22 cellular contexts compared by ENCODE assay signal in the genomic region with DNA sequence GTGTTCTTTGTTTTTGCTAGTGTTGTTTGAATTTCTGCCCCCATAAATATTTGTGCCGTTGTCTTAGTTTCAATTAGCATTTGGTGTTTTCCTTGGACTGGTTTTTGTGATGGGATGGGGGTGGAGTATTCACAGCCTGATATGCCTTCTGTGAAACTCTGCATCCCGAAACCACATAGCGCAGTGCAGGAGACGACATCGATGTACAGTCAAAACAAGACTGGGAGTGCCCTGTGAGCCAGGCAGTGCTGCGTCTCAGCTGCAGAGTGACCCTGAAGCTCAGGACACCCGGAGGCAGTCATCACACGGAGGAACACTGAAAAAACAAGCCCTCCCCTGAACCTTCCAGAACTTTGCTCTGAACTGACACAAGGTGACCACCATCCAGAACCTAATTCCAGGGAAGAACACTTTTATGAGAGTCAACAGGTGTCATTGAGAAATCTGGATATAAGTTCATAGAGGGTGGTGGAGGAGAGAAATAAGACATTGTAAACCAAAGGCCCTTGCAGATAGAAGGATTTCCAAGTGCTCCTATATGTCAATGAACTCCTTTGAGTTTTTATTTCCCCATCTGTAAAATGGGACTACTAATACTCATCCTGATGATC.
"Had no signal": no experiment of that assay in that cellular context is flagged by ENCODE, and none has a peak within 500 bp of the region (broad histone marks: within the 10 kb centered on the region; RNA-seq: fewer than 3 reads in every experiment).

No MANE protein-coding gene starts in this region.

- H3K9me3 ChIP-seq: adrenal gland, body of pancreas, right atrium auricular region, thoracic aorta, uterus had no signal

- H3K27me3 ChIP-seq: adrenal gland, body of pancreas, cardiac muscle cell, right atrium auricular region, uterus had no signal

- H3K36me3 ChIP-seq: adrenal gland, cardiac muscle cell, right atrium auricular region, thoracic aorta, uterus had no signal

- H3K4me1 ChIP-seq: body of pancreas, uterus had no signal

- H3K4me3 ChIP-seq: adrenal gland, body of pancreas, cardiac muscle cell, coronary artery, right atrium auricular region, thoracic aorta, uterus had no signal

- ATAC-seq: body of pancreas; esophagus mucosa; naive thymus-derived CD8-positive, alpha-beta T cell had no signal

- H3K27ac ChIP-seq: adrenal gland, body of pancreas, cardiac muscle cell, coronary artery, right atrium auricular region, thoracic aorta, uterus, VCaP had no signal

- DNase-seq: activated CD4-positive, alpha-beta T cell treated with anti-CD3 and anti-CD28 coated beads for 4 hours; activated CD4-positive, alpha-beta T cell treated with anti-CD3 and anti-CD28 coated beads, Interleukin-2, amount 50 U/mL, for 48 hours; activated CD8-positive, alpha-beta memory T cell treated with anti-CD3 and anti-CD28 coated beads for 24 hours; activated effector memory CD4-positive, alpha-beta T cell treated with Interleukin-2 at 50 U/mL for 16 hours; activated naive CD4-positive, alpha-beta T cell treated with Interleukin-2 at 50 U/mL for 16 hours; activated naive CD8-positive, alpha-beta T cell treated with anti-CD3 and anti-CD28 coated beads for 36 hours; adrenal gland; aorta; body of pancreas; cerebellar nuclear complex; islet precursor cell; naive thymus-derived CD8-positive, alpha-beta T cell; occipital lobe; stimulated activated CD4-positive, alpha-beta T cell treated with anti-CD3 and anti-CD28 coated beads, Interleukin-2, amount 100 ng/mL, for 48 hours; T-helper 9 cell; uterus had no signal
